In the genomic region with DNA sequence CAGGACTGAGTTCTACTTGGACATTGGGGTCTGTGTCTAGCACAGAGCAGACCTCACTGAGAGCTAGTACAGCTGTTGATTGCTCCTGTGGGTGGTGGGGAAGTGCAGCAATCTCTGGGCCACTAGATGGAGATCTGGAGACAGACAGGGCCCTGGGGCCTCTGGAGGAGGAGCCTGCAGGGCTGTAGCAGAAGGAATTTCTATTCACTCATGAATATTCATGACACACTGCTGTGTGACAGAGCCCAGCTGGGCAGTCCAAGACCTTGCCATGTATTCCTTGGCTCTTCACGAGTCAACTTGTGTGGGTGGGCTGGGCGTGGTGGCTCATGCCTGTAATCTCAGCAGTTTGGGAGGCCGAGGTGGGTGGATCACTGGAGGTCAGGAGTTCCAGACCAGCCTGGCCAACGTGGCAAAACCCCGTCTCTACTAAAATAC, we compare ENCODE assay signal across 8 cellular contexts. TPM values are rescaled to one million over a fixed set of nuclear protein-coding genes. Genes with fewer than 3 reads are reported as not detected.
DNase-seq lines count a peak whose midpoint lies in the region; ATAC-seq and TF ChIP-seq lines count a peak whose summit lies in the region.

No MANE protein-coding gene starts in this region.

- H3K4me1 ChIP-seq in suprapubic skin, result no peaks in the 10 kb centered on the region

- WGBS in suprapubic skin, result 60% methylated on average over 4 of the region's 5 CpGs

- no peak overlapping the region for H3K4me3 ChIP-seq in suprapubic skin

- H3K27ac ChIP-seq in suprapubic skin, result no peak overlapping the region

- no peak for TF ChIP-seq POLR2A in suprapubic skin (IDR thresholded peaks at IDR 0.05)

- peaks cover 70% of the 10 kb centered on the region for H3K36me3 ChIP-seq in suprapubic skin

- TF ChIP-seq EP300 in suprapubic skin (IDR thresholded peaks at IDR 0.05), result no peak

- H3K9me3 ChIP-seq in suprapubic skin, result no peaks in the 10 kb centered on the region

- DNase-seq in DMS53 (lab: John Stamatoyannopoulos, UW), result peak; percentile 61
- no peak for DNase-seq in DMS53 treated with DMSO at 0.1 percent for 48 hours (lab: John Stamatoyannopoulos, UW; ENCODE audit: unreplicated experiment)
- peak; percentile 85 for DNase-seq in HuH-7 (ENCODE audit: low spot score)
- peak; percentile 77 for DNase-seq in epidermal melanocyte (ENCODE audit: insufficient read length, low spot score)
- DNase-seq in myocyte (ENCODE audit: low read depth), result peak; percentile 84
- no peak for DNase-seq in suprapubic skin (ENCODE audit: low spot score in 2 of 2)
- DNase-seq in COR-L47 (lab: John Stamatoyannopoulos, UW), result no peak

- ATAC-seq in SK-N-SH treated with all-trans-retinoic acid at 6 μM for 48 hours, result peak; percentile 95

- no peaks in the 10 kb centered on the region for H3K27me3 ChIP-seq in suprapubic skin

- TF ChIP-seq CTCF in suprapubic skin (IDR thresholded peaks at IDR 0.05), result peak in 1 of 2 donors; percentile 14

TF ChIP-seq in SK-N-SH treated with all-trans-retinoic acid at 6 μM for 48 hours, 23 proteins besides CTCF, POLR2A, EP300 and RAD21:
- no peak for TF ChIP-seq ZFP3 (CRISPR knock-in tag; IDR thresholded peaks at IDR 0.05)
- TF ChIP-seq, protein P1, sequence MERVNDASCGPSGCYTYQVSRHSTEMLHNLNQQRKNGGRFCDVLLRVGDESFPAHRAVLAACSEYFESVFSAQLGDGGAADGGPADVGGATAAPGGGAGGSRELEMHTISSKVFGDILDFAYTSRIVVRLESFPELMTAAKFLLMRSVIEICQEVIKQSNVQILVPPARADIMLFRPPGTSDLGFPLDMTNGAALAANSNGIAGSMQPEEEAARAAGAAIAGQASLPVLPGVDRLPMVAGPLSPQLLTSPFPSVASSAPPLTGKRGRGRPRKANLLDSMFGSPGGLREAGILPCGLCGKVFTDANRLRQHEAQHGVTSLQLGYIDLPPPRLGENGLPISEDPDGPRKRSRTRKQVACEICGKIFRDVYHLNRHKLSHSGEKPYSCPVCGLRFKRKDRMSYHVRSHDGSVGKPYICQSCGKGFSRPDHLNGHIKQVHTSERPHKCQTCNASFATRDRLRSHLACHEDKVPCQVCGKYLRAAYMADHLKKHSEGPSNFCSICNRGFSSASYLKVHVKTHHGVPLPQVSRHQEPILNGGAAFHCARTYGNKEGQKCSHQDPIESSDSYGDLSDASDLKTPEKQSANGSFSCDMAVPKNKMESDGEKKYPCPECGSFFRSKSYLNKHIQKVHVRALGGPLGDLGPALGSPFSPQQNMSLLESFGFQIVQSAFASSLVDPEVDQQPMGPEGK (CRISPR knock-in tag; IDR thresholded peaks at IDR 0.05; ENCODE audit: borderline replicate concordance), result no peak
- no peak for TF ChIP-seq ISL1 (CRISPR knock-in tag; IDR thresholded peaks at IDR 0.05)
- TF ChIP-seq, protein P2, sequence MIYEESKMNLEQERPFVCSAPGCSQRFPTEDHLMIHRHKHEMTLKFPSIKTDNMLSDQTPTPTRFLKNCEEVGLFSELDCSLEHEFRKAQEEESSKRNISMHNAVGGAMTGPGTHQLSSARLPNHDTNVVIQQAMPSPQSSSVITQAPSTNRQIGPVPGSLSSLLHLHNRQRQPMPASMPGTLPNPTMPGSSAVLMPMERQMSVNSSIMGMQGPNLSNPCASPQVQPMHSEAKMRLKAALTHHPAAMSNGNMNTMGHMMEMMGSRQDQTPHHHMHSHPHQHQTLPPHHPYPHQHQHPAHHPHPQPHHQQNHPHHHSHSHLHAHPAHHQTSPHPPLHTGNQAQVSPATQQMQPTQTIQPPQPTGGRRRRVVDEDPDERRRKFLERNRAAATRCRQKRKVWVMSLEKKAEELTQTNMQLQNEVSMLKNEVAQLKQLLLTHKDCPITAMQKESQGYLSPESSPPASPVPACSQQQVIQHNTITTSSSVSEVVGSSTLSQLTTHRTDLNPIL (CRISPR knock-in tag; IDR thresholded peaks at IDR 0.05; ENCODE audit: low read depth), result no peak
- TF ChIP-seq TOX (CRISPR knock-in tag; IDR thresholded peaks at IDR 0.05; ENCODE audit: borderline replicate concordance), result no peak

RNA-seq across cellular contexts. Expression of a gene that starts 37.5 kb away (rescaled TPM):
- total RNA-seq in myocyte, result 90.9 and 101 TPM in 2 replicates
- polyA plus RNA-seq in myocyte (2012), result 63.8 TPM
- total RNA-seq in suprapubic skin, result 10 to 100 TPM; 32.1 to 58.7 (median 38.7) TPM

RNA-seq across cellular contexts. Expression of a gene that starts 37.6 kb away (rescaled TPM):
- 51.4 and 55.8 TPM in 2 replicates for total RNA-seq in myocyte
- polyA plus RNA-seq in myocyte (2012), result 28.6 TPM
- total RNA-seq in suprapubic skin, result 10 to 100 TPM; 14.4 to 34.9 (median 26.0) TPM

RNA-seq across cellular contexts. Expression of a gene that starts 54.8 kb away (rescaled TPM):
- total RNA-seq in myocyte (203 and 240 TPM in 2 replicates), suprapubic skin (10 to 100 TPM; 22.9 to 32.9 (median 27.7) TPM)
- polyA plus RNA-seq in myocyte (2012), result 139 TPM

Comparison
In these comparisons a context has a peak if more than half of its experiments do, and no peak if none do; other contexts are left out.
1. DNase-seq: peak in DMS53 (single experiment), HuH-7 (single experiment), epidermal melanocyte (single experiment) and myocyte (single experiment); none in DMS53 treated with DMSO at 0.1 percent for 48 hours (single experiment), suprapubic skin (0 of 2) and COR-L47 (single experiment).